Comparison of ENCODE assay signal across 25 cellular contexts in genomic region chr3:29454326-29454725, GRCh38.
DNase-seq lines count a peak whose midpoint lies in the region; TF ChIP-seq lines count a peak whose summit lies in the region.
"Had no signal": no experiment of that assay in that cellular context is flagged by ENCODE, and none has a peak within 500 bp of the region (broad histone marks: within the 10 kb centered on the region; RNA-seq: fewer than 3 reads in every experiment).

No MANE protein-coding gene starts in this region.

- no peaks in the 10 kb centered on the region for H3K36me3 Mint-ChIP-seq in mesothelial cell of epicardium
- H3K36me3 Mint-ChIP-seq: CD8-positive, alpha-beta T cell; IgD-negative memory B cell; natural killer cell had no signal

- H4K20me1 ChIP-seq in OCI-LY1 (ENCODE audit: insufficient read depth, low read length) (no peaks in the 10 kb centered on the region), mammary epithelial cell (ENCODE audit: insufficient read depth, low read length) (no peaks in the 10 kb centered on the region)

- no peaks in the 10 kb centered on the region for H3F3A ChIP-seq in OCI-LY1 (ENCODE audit: insufficient read depth, low read length)

- H3K36me3 ChIP-seq in OCI-LY1 (ENCODE audit: insufficient read depth, low read length): 0 out of 2 replicates have a peak, but pooled peaks cover 7% of the 10 kb centered on the region
- no peaks in the 10 kb centered on the region for H3K36me3 ChIP-seq in mammary epithelial cell (ENCODE audit: insufficient read depth, low read length)
- no peaks in the 10 kb centered on the region for H3K36me3 ChIP-seq in stomach smooth muscle (ENCODE audit: control insufficient read depth in 2 of 2, insufficient read depth in 2 of 2, low read length in 2 of 2)
- H3K36me3 ChIP-seq: adrenal gland, lower lobe of right lung, WERI-Rb-1 had no signal

- CTCF ChIA-PET in mammary epithelial cell (lab: Charles Lee; ENCODE audit: low non-redundant PET): no interaction called here

- DNase-seq in mammary epithelial cell (peak; percentile 93), mesothelial cell of epicardium (ENCODE audit: low spot score in 2 of 2, unreplicated experiment in 2 of 2) (no peak), NCI-H187 treated with DMSO at 0.1 percent for 48 hours (lab: John Stamatoyannopoulos, UW) (no peak), germinal center (ENCODE audit: low spot score) (no peak), dorsolateral prefrontal cortex (no peak)
- DNase-seq: activated CD4-positive, alpha-beta T cell treated with anti-CD3 and anti-CD28 coated beads, Interleukin-2, amount 50 U/mL, for 4 hours; activated gamma-delta T cell; adrenal gland; CD8-positive, alpha-beta T cell; DMS53; HCEC 1CT; lower lobe of right lung; natural killer cell; NCI-H2029 treated with DMSO at 0.1 percent for 48 hours; NCI-H510A; retina; SHP77 treated with DMSO at 0.1 percent for 48 hours; T-helper 17 cell; WERI-Rb-1 had no signal

- in situ Hi-C loops in mammary epithelial cell (cut with MboI; ENCODE audit: low sequenced_read_pairs in 2 of 2): loop anchor here in 1 of 2 donors (25.0 kb wide), 2 partner anchors 167 to 308 kb away; partner anchors contain the start of gene RBMS3

- H2AFZ ChIP-seq in OCI-LY1 (ENCODE audit: low read length) (no peak overlapping the region), mammary epithelial cell (ENCODE audit: low read depth, low read length) (peak overlapping the region; percentile 70)

- peak overlapping the region; percentile 8 for H3K27ac Mint-ChIP-seq in mesothelial cell of epicardium
- H3K27ac Mint-ChIP-seq: CD8-positive, alpha-beta T cell; IgD-negative memory B cell; natural killer cell; T-helper 17 cell had no signal

- no peak overlapping the region for H3K4me3 ChIP-seq in OCI-LY1 (ENCODE audit: low read depth, low read length, poor library complexity, severe bottlenecking)
- H3K4me3 ChIP-seq in mammary epithelial cell (replicated peaks in 1 of 3; ENCODE audit: insufficient read depth in 1 of 3, low read depth in 2 of 3, low read length in 3 of 3): no peak overlapping the region
- H3K4me3 ChIP-seq in stomach smooth muscle (ENCODE audit: low read length in 2 of 2): no peak overlapping the region
- H3K4me3 ChIP-seq in dorsolateral prefrontal cortex: peak overlapping the region in 8 of 59 donors; percentile 4 to 44 (median 16)
- H3K4me3 ChIP-seq: adrenal gland, lower lobe of right lung had no signal

- no peaks in the 10 kb centered on the region for H3K9me2 ChIP-seq in OCI-LY1 (ENCODE audit: low read depth, low read length)

- H3K9ac ChIP-seq in OCI-LY1 (ENCODE audit: low read length) (no peak overlapping the region), mammary epithelial cell (ENCODE audit: insufficient read depth, low read length) (peak overlapping the region; percentile 58), stomach smooth muscle (ENCODE audit: low read length in 2 of 2) (no peak overlapping the region)

- H3K4me1 Mint-ChIP-seq in mesothelial cell of epicardium: peaks cover 22% of the 10 kb centered on the region
- H3K4me1 Mint-ChIP-seq: central memory CD8-positive, alpha-beta T cell; IgD-negative memory B cell; natural killer cell; T-helper 17 cell had no signal

- H3K79me2 ChIP-seq in OCI-LY1 (ENCODE audit: insufficient read depth, low read length) (no peaks in the 10 kb centered on the region), mammary epithelial cell (ENCODE audit: insufficient read depth, low read length) (no peaks in the 10 kb centered on the region)

- H3K4me1 ChIP-seq in OCI-LY1 (ENCODE audit: insufficient read depth, low read length, severe bottlenecking): peaks cover 57% of the 10 kb centered on the region
- peaks cover 36% of the 10 kb centered on the region for H3K4me1 ChIP-seq in mammary epithelial cell (ENCODE audit: insufficient read depth, low read length)
- H3K4me1 ChIP-seq in stomach smooth muscle (ENCODE audit: control insufficient read depth, insufficient read depth, low read length): peaks cover 15% of the 10 kb centered on the region

- 3% methylated on average over 5 of the region's 5 CpGs for WGBS in mammary epithelial cell (ENCODE audit: low coverage, missing lambda C conversion rate)

- H3K27ac ChIP-seq in OCI-LY1 (ENCODE audit: low read depth, low read length, poor library complexity, severe bottlenecking): peak overlapping the region; percentile 69
- H3K27ac ChIP-seq in mammary epithelial cell (ENCODE audit: insufficient read depth, low read depth, low read length): peak overlapping the region; percentile 91
- peak overlapping the region; percentile 50 for H3K27ac ChIP-seq in stomach smooth muscle (ENCODE audit: low read length)
- H3K27ac ChIP-seq in dorsolateral prefrontal cortex: peak overlapping the region in 4 of 59 donors; percentile 3 to 27 (median 10)
- H3K27ac ChIP-seq: adrenal gland, HL-60, lower lobe of right lung, WERI-Rb-1 had no signal

- no peaks in the 10 kb centered on the region for H3K9me3 ChIP-seq in OCI-LY1 (ENCODE audit: low read length)
- no peaks in the 10 kb centered on the region for H3K9me3 ChIP-seq in mammary epithelial cell (replicated peaks; ENCODE audit: insufficient read depth, low read length)
- no peaks in the 10 kb centered on the region for H3K9me3 ChIP-seq in stomach smooth muscle (ENCODE audit: control insufficient read depth in 2 of 2, low read length in 2 of 2)
- H3K9me3 ChIP-seq: adrenal gland, heart right ventricle, lower lobe of right lung had no signal

- BruUV-seq in mammary epithelial cell (replicated peaks; lab: Mats Ljungman, UMichigan): no TSS peak

- H3K9me3 Mint-ChIP-seq in mesothelial cell of epicardium: no peaks in the 10 kb centered on the region
- H3K9me3 Mint-ChIP-seq: CD8-positive, alpha-beta T cell; IgD-negative memory B cell had no signal

- H3K4me3 Mint-ChIP-seq in mesothelial cell of epicardium: no peak overlapping the region
- H3K4me3 Mint-ChIP-seq: CD8-positive, alpha-beta T cell; central memory CD8-positive, alpha-beta T cell; IgD-negative memory B cell; natural killer cell; T-helper 17 cell had no signal

- no peaks in the 10 kb centered on the region for H3K27me3 Mint-ChIP-seq in mesothelial cell of epicardium (ENCODE audit: low read depth)
- H3K27me3 Mint-ChIP-seq: central memory CD8-positive, alpha-beta T cell; T-helper 17 cell had no signal

- dilution Hi-C loops in mammary epithelial cell (cut with HindIII; ENCODE audit: low sequenced_read_pairs): no loop called here

- intact Hi-C loops in mammary epithelial cell (cut with micrococcal nuclease) (loop anchor here (5.0 kb wide), 1 partner anchor 167 kb away; no protein-coding TSS in a partner anchor), dorsolateral prefrontal cortex (cut with DNase I) (no loop called here)

- H3K27me3 ChIP-seq in OCI-LY1 (ENCODE audit: insufficient read depth, low read length) (no peaks in the 10 kb centered on the region), mammary epithelial cell (ENCODE audit: insufficient read depth, low read length) (no peaks in the 10 kb centered on the region), stomach smooth muscle (ENCODE audit: control insufficient read depth in 1 of 2, insufficient read depth in 2 of 2, low read length in 2 of 2) (no peaks in the 10 kb centered on the region), dorsolateral prefrontal cortex (no peaks in the 10 kb centered on the region)
- H3K27me3 ChIP-seq: adrenal gland, heart right ventricle had no signal

- H3K4me2 ChIP-seq in OCI-LY1 (ENCODE audit: low read length) (no peak overlapping the region), mammary epithelial cell (ENCODE audit: insufficient read depth, low read depth, low read length) (peak overlapping the region; percentile 78)

- TF ChIP-seq CTCF in OCI-LY1 (IDR thresholded peaks at IDR 0.05; ENCODE audit: low read length) (no peak), mammary epithelial cell (conservative IDR thresholded peaks at IDR 0.05 in 1 of 2, IDR thresholded peaks at IDR 0.05 in 1 of 2; ENCODE audit: extremely low read depth in 1 of 2, insufficient read depth in 1 of 2, low read depth in 1 of 2, low read length in 2 of 2) (no peak), mesothelial cell of epicardium (IDR thresholded peaks at IDR 0.05; ENCODE audit: unreplicated experiment) (no peak), dorsolateral prefrontal cortex (IDR thresholded peaks at IDR 0.05 in 54 of 56, conservative IDR thresholded peaks at IDR 0.05 in 2 of 56; ENCODE audit: low read depth in 1 of 56, partially characterized antibody in 56 of 56) (no peak)
